33 cellular contexts compared by ENCODE assay signal in the genomic region with DNA sequence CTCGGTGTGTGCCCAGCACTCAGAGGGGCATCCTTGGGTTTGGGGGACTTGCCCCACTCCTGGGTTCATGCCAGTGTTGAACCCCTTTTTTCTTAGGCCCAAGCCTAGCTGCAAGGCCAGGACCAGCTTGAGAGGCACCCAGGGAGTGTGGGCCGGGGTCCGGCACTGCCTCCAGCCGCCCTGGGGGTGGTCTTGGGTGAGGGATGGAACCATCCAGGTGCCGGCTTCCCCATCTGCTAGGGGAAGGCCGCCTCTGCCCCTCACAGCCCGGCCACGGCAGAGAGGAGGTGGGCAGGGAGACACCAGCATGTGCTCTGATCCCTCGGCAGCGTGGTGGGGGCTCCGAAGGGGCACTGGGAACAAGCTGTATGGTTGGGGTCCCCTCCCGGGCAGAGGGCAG. TPM values are rescaled to one million over a fixed set of nuclear protein-coding genes. Genes with fewer than 3 reads are reported as not detected.
"Had no signal": no experiment of that assay in that cellular context is flagged by ENCODE, and none has a peak within 500 bp of the region (broad histone marks: within the 10 kb centered on the region; RNA-seq: fewer than 3 reads in every experiment).

No MANE protein-coding gene starts in this region.

- H3K9me3 ChIP-seq: adrenal gland, breast epithelium, colonic mucosa had no signal

- ATAC-seq: activated CD4-positive, alpha-beta T cell treated with anti-CD3 and anti-CD28 coated beads for 36 hours; activated CD8-positive, alpha-beta memory T cell treated with anti-CD3 and anti-CD28 coated beads, Interleukin-2, amount 10 ng/mL, durations not matched to agents 7 days and 5 days; activated CD8-positive, alpha-beta T cell treated with anti-CD3 and anti-CD28 coated beads, Interleukin-2, amount 10 ng/mL, durations not matched to agents 7 days and 5 days; activated naive CD8-positive, alpha-beta T cell treated with anti-CD3 and anti-CD28 coated beads, Interleukin-2, amount 50 U/mL, for 24 hours; T-helper 17 cell had no signal

- DNase-seq: activated CD4-positive, alpha-beta memory T cell treated with anti-CD3 and anti-CD28 coated beads for 36 hours; activated CD4-positive, alpha-beta T cell treated with anti-CD3 and anti-CD28 coated beads for 36 hours; activated CD4-positive, alpha-beta T cell treated with anti-CD3 and anti-CD28 coated beads, Interleukin-2, amount 10 ng/mL, durations not matched to agents 24 days and 14 days; activated CD4-positive, CD25-positive, alpha-beta regulatory T cell; activated CD4-positive, CD25-positive, alpha-beta regulatory T cell treated with anti-CD3 and anti-CD28 coated beads, Interleukin-2, amount 50 U/mL, for 72 hours; activated CD8-positive, alpha-beta memory T cell treated with anti-CD3 and anti-CD28 coated beads, Interleukin-2, amount 10 ng/mL, durations not matched to agents 7 days and 5 days; activated CD8-positive, alpha-beta memory T cell treated with anti-CD3 and anti-CD28 coated beads, Interleukin-2, amount 50 U/mL, for 4 hours; activated CD8-positive, alpha-beta T cell treated with anti-CD3 and anti-CD28 coated beads, Interleukin-2, amount 10 ng/mL, durations not matched to agents 7 days and 5 days; activated effector memory CD4-positive, alpha-beta T cell treated with anti-CD3 and anti-CD28 coated beads, Interleukin-2, amount 50 U/mL, for 16 hours; activated naive CD4-positive, alpha-beta T cell treated with anti-CD3 and anti-CD28 coated beads for 36 hours; activated naive CD8-positive, alpha-beta T cell treated with anti-CD3 and anti-CD28 coated beads for 36 hours; activated naive CD8-positive, alpha-beta T cell treated with anti-CD3 and anti-CD28 coated beads, Interleukin-2, amount 50 U/mL, for 24 hours; activated T-cell treated with anti-CD3 and anti-CD28 coated beads, Interleukin-2, amount 50 U/mL, for 1 hour; activated T-cell treated with anti-CD3 and anti-CD28 coated beads, Interleukin-2, amount 50 U/mL, for 48 hours; adrenal gland; amygdala; aorta; central memory CD4-positive, alpha-beta T cell; cerebellar nuclear complex; colonic mucosa; dorsolateral prefrontal cortex; effector memory CD4-positive, alpha-beta T cell; endodermal cell; foreskin fibroblast; head of caudate nucleus; T-helper 1 cell; T-helper 17 cell; T1000 had no signal

- H3K27me3 ChIP-seq: cardiac muscle cell, colonic mucosa had no signal

- H3K36me3 ChIP-seq: adrenal gland, breast epithelium, colonic mucosa had no signal

- H3K4me1 ChIP-seq: breast epithelium, colonic mucosa had no signal

- H3K27ac ChIP-seq: adrenal gland, breast epithelium, cardiac muscle cell, colonic mucosa, dorsolateral prefrontal cortex had no signal

- H3K4me3 ChIP-seq: adrenal gland, breast epithelium, cardiac muscle cell, colonic mucosa, dorsolateral prefrontal cortex had no signal

RNA-seq across cellular contexts. Expression of a gene that starts 50.2 kb away (rescaled TPM):
- total RNA-seq: activated CD4-positive, alpha-beta T cell treated with anti-CD3 and anti-CD28 coated beads for 36 hours; activated CD4-positive, alpha-beta T cell treated with anti-CD3 and anti-CD28 coated beads, Interleukin-2, amount 10 ng/mL, durations not matched to agents 24 days and 14 days; activated CD8-positive, alpha-beta memory T cell treated with anti-CD3 and anti-CD28 coated beads, Interleukin-2, amount 10 ng/mL, durations not matched to agents 7 days and 5 days; activated CD8-positive, alpha-beta T cell treated with anti-CD3 and anti-CD28 coated beads, Interleukin-2, amount 10 ng/mL, durations not matched to agents 7 days and 5 days; activated T-helper 1 cell treated with anti-CD3 and anti-CD28 coated beads, Interleukin-12 subunit alpha, Interleukin-12 subunit beta, Interleukin-2, Interleukin-4 antibody, amounts not matched to agents 30 ng/mL and 10 ng/mL and 1 ng/mL, durations not matched to agents 14 hours and 24 hours and 36 hours; activated T-helper 2 cell treated with anti-CD3 and anti-CD28 coated beads, Interferon-gamma antibody, Interleukin-2, Interleukin-4, amounts not matched to agents 10 μg/mL and 5 μg/mL and 100 μg/mL, durations not matched to agents 14 hours and 24 hours and 36 hours; frontal cortex had no signal
